In the genomic region with DNA sequence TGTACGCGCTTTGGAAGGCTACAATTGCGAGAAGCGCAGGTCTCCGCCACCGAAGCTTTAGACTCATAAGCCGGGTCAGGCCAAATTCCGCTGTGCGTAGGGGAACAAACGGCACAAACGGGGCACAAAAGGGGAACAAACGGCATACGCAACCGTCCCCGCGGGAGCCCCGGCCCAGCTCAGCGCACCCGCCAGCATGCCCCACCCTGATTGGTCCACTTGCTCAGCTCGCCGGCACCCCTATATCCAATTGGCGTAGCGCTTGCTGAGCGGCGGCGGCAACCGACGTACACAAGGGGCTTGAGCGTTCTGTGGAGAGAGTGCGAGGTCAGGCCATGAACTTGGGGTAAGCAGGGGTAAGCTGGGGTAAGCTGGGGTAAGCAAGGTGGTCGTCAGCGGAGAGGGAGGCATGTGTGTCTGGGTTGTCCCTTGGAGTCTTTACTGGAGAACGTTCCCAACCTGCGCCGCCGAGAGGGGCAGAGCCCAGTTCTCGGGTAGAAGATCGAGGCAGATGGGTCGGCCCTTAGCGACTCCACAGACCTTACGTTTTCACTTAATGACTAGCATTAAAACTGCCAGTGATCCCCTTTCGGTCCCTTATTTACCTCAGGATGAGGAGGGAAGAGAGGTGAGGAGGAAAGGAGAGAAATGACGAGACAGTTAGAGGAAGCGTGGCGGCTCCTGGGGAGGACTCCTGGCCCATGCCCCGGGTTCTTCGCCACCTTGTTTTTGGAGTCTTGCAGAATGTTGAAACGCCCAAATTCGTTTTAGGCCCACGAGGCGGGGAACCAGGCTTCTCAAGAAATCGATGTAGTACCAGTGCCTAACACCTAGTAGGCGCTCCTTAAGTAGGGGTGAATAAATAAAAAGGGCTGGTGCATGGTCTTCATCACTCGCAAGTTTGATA, we compare ENCODE assay signal across 8 cellular contexts. TPM values are rescaled to one million over a fixed set of nuclear protein-coding genes. Genes with fewer than 3 reads are reported as not detected.
A peak's percentile ranks its signal among the peaks of the same experiment; 100 is the strongest.
DNase-seq lines count a peak whose midpoint lies in the region; ATAC-seq and TF ChIP-seq lines count a peak whose summit lies in the region.

A gene (plus strand): TSS at position 268 of the 907 bp plus-strand sequence. CDS start 68 bp downstream, at position 336.

- peak; percentile 78 for TF ChIP-seq CTCF in BJ (IDR thresholded peaks at IDR 0.05; ENCODE audit: insufficient read depth, low read depth, low read length)
- peak; percentile 77 for TF ChIP-seq CTCF in choroid plexus epithelial cell (conservative IDR thresholded peaks at IDR 0.05; ENCODE audit: low read depth, low read length)

- H3K4me1 Mint-ChIP-seq in activated CD4-positive, alpha-beta T cell treated with anti-CD3 and anti-CD28 coated beads for 36 hours: peaks cover 20% of the 10 kb centered on the region

- H3K36me3 Mint-ChIP-seq in activated CD4-positive, alpha-beta T cell treated with anti-CD3 and anti-CD28 coated beads for 36 hours (ENCODE audit: low read depth): peaks cover 16% of the 10 kb centered on the region

- CTCF ChIA-PET in BJ (lab: Yijun Ruan, JAX): interaction anchor here (1.0 kb wide), 1 partner anchor 9 kb away, joined by 4 read pairs; no protein-coding TSS in a partner anchor
- CTCF ChIA-PET in activated CD4-positive, alpha-beta T cell treated with anti-CD3 and anti-CD28 coated beads for 36 hours (lab: Charles Lee): interaction anchor here (0.6 to 1.8 kb wide), 5 partner anchors 14 to 1512 kb away, joined by 3 to 6 read pairs (median 3); no protein-coding TSS in a partner anchor

- H3K27me3 ChIP-seq in BJ (ENCODE audit: control insufficient read depth, insufficient read depth, low read length): no peaks in the 10 kb centered on the region

- peak within 1 kb of the TSS; percentile 93 for H3K4me3 Mint-ChIP-seq in activated CD4-positive, alpha-beta T cell treated with anti-CD3 and anti-CD28 coated beads for 36 hours

- peak; percentile 99 for ATAC-seq in HG03442 (IDR thresholded peaks at IDR 0.05; ENCODE audit: unreplicated experiment)
- peak; percentile 97 for ATAC-seq in activated CD4-positive, alpha-beta T cell treated with anti-CD3 and anti-CD28 coated beads for 36 hours

- peak within 1 kb of the TSS; percentile 99 for H3K27ac Mint-ChIP-seq in activated CD4-positive, alpha-beta T cell treated with anti-CD3 and anti-CD28 coated beads for 36 hours

- POLR2A ChIA-PET in BJ (lab: Charles Lee): interaction anchor here (0.6 kb wide), 1 partner anchor 11 kb away, joined by 4 read pairs; no protein-coding TSS in a partner anchor
- POLR2A ChIA-PET in activated CD4-positive, alpha-beta T cell treated with anti-CD3 and anti-CD28 coated beads for 36 hours (lab: Charles Lee): interaction anchor here (0.5 to 1.4 kb wide), 3 partner anchors 29 to 120 kb away, joined by 3 to 6 read pairs (median 3); no protein-coding TSS in a partner anchor

- no peaks in the 10 kb centered on the region for H3K27me3 Mint-ChIP-seq in activated CD4-positive, alpha-beta T cell treated with anti-CD3 and anti-CD28 coated beads for 36 hours

- H3K4me3 ChIP-seq in BJ (ENCODE audit: low read depth, low read length) (peak within 1 kb of the TSS; percentile 61), choroid plexus epithelial cell (ENCODE audit: low read depth, low read length) (peak within 1 kb of the TSS; percentile 93)

- H3K9me3 Mint-ChIP-seq in activated CD4-positive, alpha-beta T cell treated with anti-CD3 and anti-CD28 coated beads for 36 hours (ENCODE audit: low read depth): peaks cover 3% of the 10 kb centered on the region

- peaks cover 1% of the 10 kb centered on the region; the same call in 1 of the 2 replicates for H3K36me3 ChIP-seq in BJ (ENCODE audit: control insufficient read depth, insufficient read depth, low read length)

- DNase-seq in BJ (ENCODE audit: low read depth) (peak; percentile 51), GM19238 (ENCODE audit: insufficient read length, low spot score) (peak; percentile 86), NCI-H510A treated with DMSO at 0.1 percent for 48 hours (lab: John Stamatoyannopoulos, UW) (peak; percentile 68), choroid plexus epithelial cell (ENCODE audit: low read depth) (peak; percentile 97), kidney tubule cell (ENCODE audit: low spot score) (peak; percentile 93)
- peak; percentile 97 for DNase-seq in activated CD4-positive, alpha-beta T cell treated with anti-CD3 and anti-CD28 coated beads for 36 hours
- peak; percentile 78 to 89 (median 86) for DNase-seq in stimulated activated CD4-positive, alpha-beta T cell treated with anti-CD3 and anti-CD28 coated beads, Interleukin-1b, Interleukin-23, amount 100 ng/mL, for 24 hours (ENCODE audit: low read depth in 4 of 4, low spot score in 1 of 4)

- intact Hi-C loops in activated CD4-positive, alpha-beta T cell treated with anti-CD3 and anti-CD28 coated beads for 36 hours (cut with DNase I, micrococcal nuclease): loop anchor here (1.0 to 10.0 kb wide), 11 partner anchors 35 to 1198 kb away; a partner anchor contains a TSS

RNA-seq across cellular contexts. Expression of the gene that starts here (rescaled TPM):
- polyA plus RNA-seq in BJ (2011; rRNA removed): 4.7 and 8.4 TPM in 2 replicates
- 12.8 and 13.2 TPM in 2 replicates for polyA minus RNA-seq in BJ (2011; rRNA and poly(A)+ RNA removed)
- total RNA-seq in activated CD4-positive, alpha-beta T cell treated with anti-CD3 and anti-CD28 coated beads for 36 hours: 10 to 100 TPM; 23.5 to 28.5 TPM

Comparison
In these comparisons a context has a peak if more than half of its experiments do, and no peak if none do; other contexts are left out.
1. Peak in every context shown above with its lines: DNase-seq, ATAC-seq and H3K4me3 ChIP-seq.